Comparison of ENCODE assay signal across 2 cellular contexts in genomic region chr12:104667139-104667538, GRCh38.
TF ChIP-seq lines count a peak whose summit lies in the region.

No MANE protein-coding gene starts in this region.

TF ChIP-seq in K562, 482 proteins besides CTCF, POLR2A, EP300 and RAD21 (continued from another document and continues in another):
- TF ChIP-seq ZMIZ1 (IDR thresholded peaks at IDR 0.05; ENCODE audit: low read depth in 2 of 2, low read length in 2 of 2) (no peak), MTA1 (IDR thresholded peaks at IDR 0.05; ENCODE audit: borderline replicate concordance) (no peak), CEBPG (CRISPR knock-in tag; IDR thresholded peaks at IDR 0.05) (peak; percentile 65; the same call in 1 of the 2 replicates), CEBPG (tag; conservative IDR thresholded peaks at IDR 0.05 in 1 of 2, IDR thresholded peaks at IDR 0.05 in 1 of 2) (peak; percentile 80 to 82), HSF4 (CRISPR knock-in tag; IDR thresholded peaks at IDR 0.05; ENCODE audit: borderline replicate concordance) (no peak), CBFA2T3 (IDR thresholded peaks at IDR 0.05) (peak; percentile 38; the same call in 1 of the 2 replicates), HNRNPH1 (optimal IDR thresholded peaks at IDR 0.05; ENCODE audit: low read depth, low read length) (no peak), ZNF274 (IDR thresholded peaks at IDR 0.05; ENCODE audit: borderline replicate concordance, low read depth, low read length) (no peak), CEBPB (tag; IDR thresholded peaks at IDR 0.05) (peak; percentile 94), CGGBP1 (CRISPR knock-in tag; IDR thresholded peaks at IDR 0.05) (no peak), KLF1 (tag; IDR thresholded peaks at IDR 0.05) (no peak), ETV5 (CRISPR knock-in tag; IDR thresholded peaks at IDR 0.05; ENCODE audit: low read depth) (no peak), TBP (optimal IDR thresholded peaks at IDR 0.05; ENCODE audit: low read depth, low read length) (no peak), NFE2L1 (tag; IDR thresholded peaks at IDR 0.05; ENCODE audit: borderline replicate concordance, low read depth) (no peak), ARID1B (IDR thresholded peaks at IDR 0.05) (peak; percentile 22; the same call in 1 of the 2 replicates), VEZF1 (CRISPR knock-in tag; IDR thresholded peaks at IDR 0.05) (no peak), ASH1L (IDR thresholded peaks at IDR 0.05; ENCODE audit: borderline replicate concordance, low read depth, partially characterized antibody) (no peak), POLR2AphosphoS2 (IDR thresholded peaks at IDR 0.05; ENCODE audit: low read length) (no peak), KLF16 (IDR thresholded peaks at IDR 0.05) (0 out of 2 replicates have a peak, but pooled peaks have one; percentile 3), RCOR1 (IDR thresholded peaks at IDR 0.05; ENCODE audit: borderline replicate concordance in 1 of 2, low read depth in 2 of 2, low read length in 2 of 2) (0 out of 4 replicates have a peak, but pooled peaks of 1 of the 2 experiments have one; percentile 3), KLF13 (tag; IDR thresholded peaks at IDR 0.05; ENCODE audit: borderline replicate concordance, low read depth) (no peak), MITF (IDR thresholded peaks at IDR 0.05) (no peak), NONO (IDR thresholded peaks at IDR 0.05; ENCODE audit: low read depth in 2 of 2, low read length in 1 of 2) (no peak), PHTF2 (CRISPR knock-in tag; IDR thresholded peaks at IDR 0.05) (no peak), ZBTB17 (CRISPR knock-in tag; IDR thresholded peaks at IDR 0.05) (no peak), EP400 (IDR thresholded peaks at IDR 0.05) (no peak), CXXC5 (CRISPR knock-in tag; IDR thresholded peaks at IDR 0.05) (no peak), NR2C2 (CRISPR knock-in tag; IDR thresholded peaks at IDR 0.05) (no peak), NR2C2 (tag; IDR thresholded peaks at IDR 0.05) (no peak)

TF ChIP-seq in WTC11, 78 proteins besides CTCF, POLR2A, EP300 and RAD21 (continued from another document):
- TF ChIP-seq MAX (CRISPR knock-in tag; IDR thresholded peaks at IDR 0.05): no peak
- TF ChIP-seq E2F1 (CRISPR knock-in tag; IDR thresholded peaks at IDR 0.05): no peak
- TF ChIP-seq MXD4 (CRISPR knock-in tag; IDR thresholded peaks at IDR 0.05; ENCODE audit: borderline replicate concordance): no peak
- TF ChIP-seq OVOL2 (CRISPR knock-in tag; IDR thresholded peaks at IDR 0.05; ENCODE audit: borderline replicate concordance): no peak
- no peak for TF ChIP-seq IRF1 (CRISPR knock-in tag; IDR thresholded peaks at IDR 0.05)
- no peak for TF ChIP-seq ZBTB43 (CRISPR knock-in tag; IDR thresholded peaks at IDR 0.05)
- no peak for TF ChIP-seq USF1 (CRISPR knock-in tag; IDR thresholded peaks at IDR 0.05)
- no peak for TF ChIP-seq ZNF219 (CRISPR knock-in tag; IDR thresholded peaks at IDR 0.05; ENCODE audit: borderline replicate concordance)
- TF ChIP-seq ZMAT4 (CRISPR knock-in tag; IDR thresholded peaks at IDR 0.05): no peak
- TF ChIP-seq NR3C1 (CRISPR knock-in tag; conservative IDR thresholded peaks at IDR 0.05; ENCODE audit: low read depth): no peak
- no peak for TF ChIP-seq TP53 (CRISPR knock-in tag; IDR thresholded peaks at IDR 0.05)
